1 cellular context compared by ENCODE assay signal in genomic region chr12:10422152-10422551, GRCh38.
TF ChIP-seq lines count a peak whose summit lies in the region.

No MANE protein-coding gene starts in this region.

TF ChIP-seq in A549, 52 proteins besides CTCF, POLR2A, EP300 and RAD21:
- TF ChIP-seq ESRRA (IDR thresholded peaks at IDR 0.05; ENCODE audit: borderline replicate concordance, low read length) = peak; percentile 32; the same call in 1 of the 2 replicates
- peak; percentile 76 for TF ChIP-seq GATA3 (IDR thresholded peaks at IDR 0.05; ENCODE audit: borderline replicate concordance)
- TF ChIP-seq CEBPB (IDR thresholded peaks at IDR 0.05) = peak in 1 of 2 experiments; percentile 62; a peak in 1 of 4 replicates
TF ChIP-seq in A549: peak in this region for 3; not testable (repeated sequence) for 49.
